In genomic region chr5:38994329-38994927, GRCh38 we compare ENCODE assay signal across 8 cellular contexts.
DNase-seq lines count a peak whose midpoint lies in the region; ATAC-seq, FAIRE-seq and TF ChIP-seq lines count a peak whose summit lies in the region.

No MANE protein-coding gene starts in this region.

- H3K27ac ChIP-seq in trophoblast cell (ENCODE audit: low read depth, low read length) = no peak overlapping the region

- peaks cover 18% of the 10 kb centered on the region for H3K4me1 Mint-ChIP-seq in T-helper 17 cell
- H3K4me1 Mint-ChIP-seq in activated naive CD8-positive, alpha-beta T cell treated with anti-CD3 and anti-CD28 coated beads, Interleukin-2, amount 50 U/mL, for 24 hours = peaks cover 6% of the 10 kb centered on the region

- H3K27me3 ChIP-seq in MG63 (no peaks in the 10 kb centered on the region), trophoblast cell (ENCODE audit: insufficient read depth, low read length) (no peaks in the 10 kb centered on the region)

- H2BK5ac ChIP-seq in trophoblast cell (ENCODE audit: low read depth, low read length, poor library complexity) = no peak overlapping the region

- no peak overlapping the region for H3K9ac ChIP-seq in trophoblast cell (ENCODE audit: low read length)

- no peaks in the 10 kb centered on the region for H3K27me3 Mint-ChIP-seq in T-helper 17 cell
- no peaks in the 10 kb centered on the region for H3K27me3 Mint-ChIP-seq in activated naive CD8-positive, alpha-beta T cell treated with anti-CD3 and anti-CD28 coated beads, Interleukin-2, amount 50 U/mL, for 24 hours

- no peak overlapping the region for H4K8ac ChIP-seq in trophoblast cell (ENCODE audit: low read depth, low read length)

- no peaks in the 10 kb centered on the region for H3K4me1 ChIP-seq in trophoblast cell (ENCODE audit: control insufficient read depth in 1 of 2, insufficient read depth in 2 of 2, low read length in 2 of 2)

- H3K18ac ChIP-seq in trophoblast cell (ENCODE audit: low read length) = no peak overlapping the region

- DNase-seq in AG09309 (ENCODE audit: low read depth) (peak; percentile 57), GM04504 (ENCODE audit: low read depth) (peak; percentile 40), MG63 (peak; percentile 28), T-helper 17 cell (no peak), frontal cortex (ENCODE audit: low spot score in 2 of 2) (peak in 1 of 2 donors; percentile 8), trophoblast cell (peak; percentile 37 to 78), NCI-H1436 treated with DMSO at 0.1 percent for 48 hours (lab: John Stamatoyannopoulos, UW) (no peak)
- DNase-seq in activated naive CD8-positive, alpha-beta T cell treated with anti-CD3 and anti-CD28 coated beads, Interleukin-2, amount 50 U/mL, for 24 hours = no peak

- H3K27ac Mint-ChIP-seq in T-helper 17 cell = no peak overlapping the region
- no peak overlapping the region for H3K27ac Mint-ChIP-seq in activated naive CD8-positive, alpha-beta T cell treated with anti-CD3 and anti-CD28 coated beads, Interleukin-2, amount 50 U/mL, for 24 hours

- TF ChIP-seq CTCF in AG09309 (IDR thresholded peaks at IDR 0.05; ENCODE audit: control insufficient read depth, insufficient read depth, low read depth, low read length, missing control alignments) = peak; percentile 66

- no peak overlapping the region for H2BK12ac ChIP-seq in trophoblast cell (ENCODE audit: low read length)

- H3K14ac ChIP-seq in trophoblast cell (ENCODE audit: low read length) = no peak overlapping the region

- no peak overlapping the region for H4K91ac ChIP-seq in trophoblast cell (ENCODE audit: low read depth, low read length)

- H3K79me1 ChIP-seq in trophoblast cell (ENCODE audit: low read length) = no peaks in the 10 kb centered on the region

- H3K9me3 ChIP-seq in MG63 (peaks cover 4% of the 10 kb centered on the region), T-helper 17 cell (ENCODE audit: control insufficient read depth, low read length, poor library complexity, severe bottlenecking) (no peaks in the 10 kb centered on the region), trophoblast cell (ENCODE audit: insufficient read depth, low read depth, low read length) (no peaks in the 10 kb centered on the region)

- no peaks in the 10 kb centered on the region for H3K79me2 ChIP-seq in trophoblast cell (ENCODE audit: control insufficient read depth, insufficient read depth, low read length, poor library complexity)

- H3K4me3 ChIP-seq in AG09309 (ENCODE audit: control insufficient read depth, low read depth, low read length) (no peak overlapping the region), MG63 (no peak overlapping the region), trophoblast cell (ENCODE audit: low read depth, low read length) (no peak overlapping the region)

- H2AK5ac ChIP-seq in trophoblast cell (ENCODE audit: low read length) = no peak overlapping the region

- peaks cover 7% of the 10 kb centered on the region for H3K36me3 ChIP-seq in MG63
- H3K36me3 ChIP-seq in trophoblast cell (ENCODE audit: control insufficient read depth in 1 of 2, insufficient read depth in 2 of 2, low read length in 2 of 2) = peaks cover 2% of the 10 kb centered on the region in 2 experiments

- no CpG with 5 or more reads among the region's 5 CpGs for WGBS in trophoblast cell (ENCODE audit: extremely low coverage, insufficient coverage, insufficient read length)

- H4K12ac ChIP-seq in trophoblast cell (ENCODE audit: low read depth, low read length) = no peak overlapping the region

- peaks cover 7% of the 10 kb centered on the region for H3K9me3 Mint-ChIP-seq in activated naive CD8-positive, alpha-beta T cell treated with anti-CD3 and anti-CD28 coated beads, Interleukin-2, amount 50 U/mL, for 24 hours

- FAIRE-seq in frontal cortex (lab: Jason Lieb, UNC) = peak; percentile 85

- no peak overlapping the region for H3K4me2 ChIP-seq in trophoblast cell (ENCODE audit: low read length)

- peaks cover 13% of the 10 kb centered on the region for H3K36me3 Mint-ChIP-seq in T-helper 17 cell (ENCODE audit: low read depth)
- peaks cover 35% of the 10 kb centered on the region for H3K36me3 Mint-ChIP-seq in activated naive CD8-positive, alpha-beta T cell treated with anti-CD3 and anti-CD28 coated beads, Interleukin-2, amount 50 U/mL, for 24 hours (ENCODE audit: low read depth)

- peak; percentile 56 for ATAC-seq in T-helper 17 cell
- no peak for ATAC-seq in activated naive CD8-positive, alpha-beta T cell treated with anti-CD3 and anti-CD28 coated beads, Interleukin-2, amount 50 U/mL, for 24 hours

- H2BK120ac ChIP-seq in trophoblast cell (ENCODE audit: insufficient read depth, low read length, poor library complexity) = no peak overlapping the region

- no peak overlapping the region for H2AFZ ChIP-seq in trophoblast cell (ENCODE audit: insufficient read depth, low read length, poor library complexity)

- H3K4me3 Mint-ChIP-seq in T-helper 17 cell = no peak overlapping the region
- H3K4me3 Mint-ChIP-seq in activated naive CD8-positive, alpha-beta T cell treated with anti-CD3 and anti-CD28 coated beads, Interleukin-2, amount 50 U/mL, for 24 hours = no peak overlapping the region

- H3K4ac ChIP-seq in trophoblast cell (ENCODE audit: low read depth, low read length) = no peak overlapping the region

- H3K23ac ChIP-seq in trophoblast cell (ENCODE audit: low read length) = no peak overlapping the region

Comparison
In these comparisons a context has a peak if more than half of its experiments do, and no peak if none do; other contexts are left out.
1. DNase-seq: peak in AG09309 (single experiment), GM04504 (single experiment), MG63 (single experiment) and trophoblast cell (2 of 2); none in T-helper 17 cell (0 of 3), NCI-H1436 treated with DMSO at 0.1 percent for 48 hours (single experiment) and activated naive CD8-positive, alpha-beta T cell treated with anti-CD3 and anti-CD28 coated beads, Interleukin-2, amount 50 U/mL, for 24 hours (single experiment).